Comparison of ENCODE assay signal across 27 cellular contexts in the genomic region with DNA sequence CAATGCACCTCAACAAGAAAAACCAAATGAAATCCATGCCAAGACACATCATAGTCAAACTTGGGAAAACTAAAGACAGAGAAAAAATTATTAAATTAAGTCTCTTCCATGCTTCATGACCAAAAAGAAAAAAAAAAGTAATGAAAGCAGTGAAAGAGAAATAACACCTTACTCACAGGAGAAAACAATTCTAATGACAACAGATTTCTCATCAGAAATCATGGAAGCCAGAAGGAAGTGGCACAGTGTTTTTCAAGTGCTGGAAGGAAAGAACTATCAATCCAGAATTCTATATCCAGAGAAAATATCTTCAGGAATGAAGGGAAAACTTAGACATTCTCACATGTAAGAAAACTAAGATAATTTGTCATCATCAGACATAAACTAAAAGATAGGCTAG.
DNase-seq lines count a peak whose midpoint lies in the region; ATAC-seq, FAIRE-seq and TF ChIP-seq lines count a peak whose summit lies in the region.
"Had no signal": no experiment of that assay in that cellular context is flagged by ENCODE, and none has a peak within 500 bp of the region (broad histone marks: within the 10 kb centered on the region; RNA-seq: fewer than 3 reads in every experiment).

No MANE protein-coding gene starts in this region.

- H3K4me3 ChIP-seq in mammary epithelial cell (replicated peaks in 1 of 3; ENCODE audit: insufficient read depth in 1 of 3, low read depth in 2 of 3, low read length in 3 of 3) = no peak overlapping the region
- H3K4me3 ChIP-seq in HEK293 (ENCODE audit: low read depth, low read length) = no peak overlapping the region
- no peak overlapping the region for H3K4me3 ChIP-seq in K562
- H3K4me3 ChIP-seq in mucosa of descending colon = no peak overlapping the region
- H3K4me3 ChIP-seq: A549, BLaER1 had no signal

- TF ChIP-seq POLR2A in K562 (conservative IDR thresholded peaks at IDR 0.05) = no peak

- H3K4me2 ChIP-seq in mammary epithelial cell (ENCODE audit: insufficient read depth, low read depth, low read length) = no peak overlapping the region
- no peak overlapping the region for H3K4me2 ChIP-seq in K562 (ENCODE audit: insufficient read depth, low read length)
- H3K4me2 ChIP-seq: A549, BLaER1 had no signal

- in situ Hi-C loops in mammary epithelial cell (cut with MboI; ENCODE audit: low sequenced_read_pairs in 2 of 2) = no loop called here
- in situ Hi-C loops in K562 (cut with MboI) = no loop called here

- H3K9me3 ChIP-seq in mammary epithelial cell (replicated peaks; ENCODE audit: insufficient read depth, low read length) = no peaks in the 10 kb centered on the region
- no peaks in the 10 kb centered on the region for H3K9me3 ChIP-seq in HEK293 (ENCODE audit: control insufficient read depth, insufficient read depth, low read depth, low read length)
- peaks cover 3% of the 10 kb centered on the region for H3K9me3 ChIP-seq in K562 (replicated peaks; ENCODE audit: control insufficient read depth, insufficient read depth, low read depth, low read length)
- peaks cover 8% of the 10 kb centered on the region for H3K9me3 ChIP-seq in mucosa of descending colon
- H3K9me3 ChIP-seq: A549, BE2C had no signal

- POLR2A ChIA-PET in MCF 10A (lab: Yijun Ruan, JAX) = interaction anchor here (1.0 to 1.1 kb wide), 2 partner anchors 9 to 11 kb away, joined by 3 read pairs; no protein-coding TSS in a partner anchor
- POLR2A ChIA-PET in HEK293 (lab: Yijun Ruan, JAX) = no interaction called here
- POLR2A ChIA-PET in WTC11 (lab: Charles Lee) = interaction anchor here (0.6 kb wide), 1 partner anchor 10 kb away, joined by 14 read pairs; no protein-coding TSS in a partner anchor
- POLR2A ChIA-PET in K562 (lab: Yijun Ruan, JAX) = interaction anchor here (0.6 to 2.1 kb wide), 2 partner anchors 9 to 295 kb away, joined by 3 to 7 read pairs; no protein-coding TSS in a partner anchor

- H3K27me3 ChIP-seq in mammary epithelial cell (ENCODE audit: insufficient read depth, low read length) (no peaks in the 10 kb centered on the region), K562 (ENCODE audit: control insufficient read depth in 2 of 2, insufficient read depth in 2 of 2, low read length in 2 of 2) (no peaks in the 10 kb centered on the region)
- H3K27me3 ChIP-seq: BE2C, BLaER1 had no signal

- H3K27me3 Mint-ChIP-seq in MCF 10A (ENCODE audit: insufficient read depth, unreplicated experiment) (no peaks in the 10 kb centered on the region), WTC11 (ENCODE audit: low read depth) (no peaks in the 10 kb centered on the region; the same call in 1 of the 2 replicates)

- intact Hi-C loops in MCF 10A (cut with micrococcal nuclease) (no loop called here), mammary epithelial cell (cut with micrococcal nuclease) (no loop called here), K562 (cut with micrococcal nuclease) (no loop called here), mucosa of descending colon (cut with DNase I, micrococcal nuclease) (no loop called here)

- no peaks in the 10 kb centered on the region for H3K9me1 ChIP-seq in K562 (ENCODE audit: control insufficient read depth, insufficient read depth, low read length)

- H3K9me3 Mint-ChIP-seq in MCF 10A (ENCODE audit: unreplicated experiment) (peaks cover 9% of the 10 kb centered on the region), WTC11 (peaks cover 20% of the 10 kb centered on the region)

- CTCF ChIA-PET in MCF 10A (lab: Yijun Ruan, JAX) (interaction anchor here (0.7 kb wide), 1 partner anchor 30 kb away, joined by 3 read pairs; no protein-coding TSS in a partner anchor), mammary epithelial cell (lab: Charles Lee; ENCODE audit: low non-redundant PET) (no interaction called here), HEK293 (lab: Yijun Ruan, JAX) (interaction anchor here (0.5 kb wide), 1 partner anchor 1278 kb away, joined by 3 read pairs; no protein-coding TSS in a partner anchor), WTC11 (lab: Charles Lee) (no interaction called here), K562 (lab: Yijun Ruan, JAX; ENCODE audit: low intra/inter-chr PET ratio) (no interaction called here)

- H3K36me3 ChIP-seq in mammary epithelial cell (ENCODE audit: insufficient read depth, low read length) (no peaks in the 10 kb centered on the region), HEK293 (ENCODE audit: control insufficient read depth in 2 of 2, insufficient read depth in 1 of 2, low read length in 2 of 2) (no peaks in the 10 kb centered on the region), K562 (ENCODE audit: control insufficient read depth, insufficient read depth, low read length) (no peaks in the 10 kb centered on the region), mucosa of descending colon (ENCODE audit: low read depth) (no peaks in the 10 kb centered on the region)
- H3K36me3 ChIP-seq: BE2C, BLaER1 had no signal

- peaks cover 6% of the 10 kb centered on the region for H3K36me3 Mint-ChIP-seq in MCF 10A (ENCODE audit: insufficient read depth, unreplicated experiment)
- H3K36me3 Mint-ChIP-seq in WTC11 = peaks cover 4% of the 10 kb centered on the region
- H3K36me3 Mint-ChIP-seq: CD14-positive monocyte had no signal

- TF ChIP-seq CTCF in MCF 10A (IDR thresholded peaks at IDR 0.05; ENCODE audit: unreplicated experiment) (no peak), mammary epithelial cell (conservative IDR thresholded peaks at IDR 0.05 in 1 of 2, IDR thresholded peaks at IDR 0.05 in 1 of 2; ENCODE audit: extremely low read depth in 1 of 2, insufficient read depth in 1 of 2, low read depth in 1 of 2, low read length in 2 of 2) (no peak), HEK293 (tag by site-specific recombination; IDR thresholded peaks at IDR 0.05) (no peak), WTC11 (IDR thresholded peaks at IDR 0.05) (no peak), K562 (IDR thresholded peaks at IDR 0.05 in 2 of 3, conservative IDR thresholded peaks at IDR 0.05 in 1 of 3; ENCODE audit: insufficient read depth in 2 of 3, low read depth in 1 of 3, low read length in 3 of 3) (no peak), mucosa of descending colon (IDR thresholded peaks at IDR 0.05) (no peak)

- no peaks in the 10 kb centered on the region for H3K4me1 ChIP-seq in mammary epithelial cell (ENCODE audit: insufficient read depth, low read length)
- no peaks in the 10 kb centered on the region for H3K4me1 ChIP-seq in HEK293 (ENCODE audit: control insufficient read depth, insufficient read depth, low read length)
- H3K4me1 ChIP-seq in K562 (replicated peaks in 1 of 2; ENCODE audit: control insufficient read depth in 2 of 2, insufficient read depth in 2 of 2, low read length in 2 of 2) = peaks cover 7 to 18% of the 10 kb centered on the region in 2 experiments; a peak in 3 of 5 replicates
- peaks cover 2% of the 10 kb centered on the region for H3K4me1 ChIP-seq in mucosa of descending colon (ENCODE audit: low read depth)
- H3K4me1 ChIP-seq: A549, BE2C had no signal

- dilution Hi-C loops in mammary epithelial cell (cut with HindIII; ENCODE audit: low sequenced_read_pairs) = no loop called here

- TF ChIP-seq EP300 in K562 (IDR thresholded peaks at IDR 0.05; ENCODE audit: low read length) = no peak

- H3K79me2 ChIP-seq in mammary epithelial cell (ENCODE audit: insufficient read depth, low read length) = no peaks in the 10 kb centered on the region
- H3K79me2 ChIP-seq in K562 (ENCODE audit: control insufficient read depth, insufficient read depth, low read length) = no peaks in the 10 kb centered on the region

- H3K9ac ChIP-seq in mammary epithelial cell (ENCODE audit: insufficient read depth, low read length) = no peak overlapping the region
- H3K9ac ChIP-seq in K562 (ENCODE audit: insufficient read depth in 1 of 2, low read depth in 2 of 2, low read length in 2 of 2) = no peak overlapping the region
- H3K9ac ChIP-seq: BLaER1 had no signal

- BruUV-seq in MCF 10A (replicated peaks; lab: Mats Ljungman, UMichigan) = no TSS peak
- no TSS peak for BruUV-seq in mammary epithelial cell (replicated peaks; lab: Mats Ljungman, UMichigan)
- BruUV-seq in K562 (replicated peaks; lab: Mats Ljungman, UMichigan) = no TSS peak

- H2AFZ ChIP-seq in mammary epithelial cell (ENCODE audit: low read depth, low read length) = no peak overlapping the region
- H2AFZ ChIP-seq in K562 (ENCODE audit: low read depth, low read length) = no peak overlapping the region

- H3K4me3 Mint-ChIP-seq in MCF 10A (ENCODE audit: unreplicated experiment) = no peak overlapping the region
- H3K4me3 Mint-ChIP-seq in WTC11 = no peak overlapping the region
- H3K4me3 Mint-ChIP-seq: CD14-positive monocyte; CD4-positive, alpha-beta memory T cell; CD4-positive, CD25-positive, alpha-beta regulatory T cell; CD8-positive, alpha-beta memory T cell had no signal

- H4K20me1 ChIP-seq in mammary epithelial cell (ENCODE audit: insufficient read depth, low read length) (no peaks in the 10 kb centered on the region), K562 (replicated peaks; ENCODE audit: control insufficient read depth, insufficient read depth, low read length) (no peaks in the 10 kb centered on the region)
- H4K20me1 ChIP-seq: BLaER1 had no signal

- no peaks in the 10 kb centered on the region for H3K4me1 Mint-ChIP-seq in MCF 10A (ENCODE audit: insufficient read depth, unreplicated experiment)
- H3K4me1 Mint-ChIP-seq in WTC11 = no peaks in the 10 kb centered on the region
- H3K4me1 Mint-ChIP-seq: CD14-positive monocyte; CD4-positive, alpha-beta memory T cell; CD4-positive, CD25-positive, alpha-beta regulatory T cell; CD8-positive, alpha-beta memory T cell had no signal

- H3K27ac Mint-ChIP-seq in MCF 10A (ENCODE audit: low read depth, unreplicated experiment) (peak overlapping the region; percentile 42), WTC11 (no peak overlapping the region)
- H3K27ac Mint-ChIP-seq: CD14-positive monocyte; CD4-positive, CD25-positive, alpha-beta regulatory T cell; CD8-positive, alpha-beta memory T cell had no signal

- DNase-seq in MCF 10A (ENCODE audit: unreplicated experiment) = no peak
- no peak for DNase-seq in mammary epithelial cell
- no peak for DNase-seq in WTC11 (ENCODE audit: low spot score)
- no peak for DNase-seq in K562 (ENCODE audit: extremely low read depth in 1 of 4, low spot score in 3 of 4)
- DNase-seq in NCI-H446 (lab: John Stamatoyannopoulos, UW) = no peak
- no peak for DNase-seq in Kasumi-1 (lab: John Stamatoyannopoulos, UW)
- DNase-seq in mucosa of descending colon = no peak
- DNase-seq: BE2C; C1 segment of cervical spinal cord; CD4-positive, alpha-beta memory T cell; CD4-positive, CD25-positive, alpha-beta regulatory T cell; CD8-positive, alpha-beta memory T cell; COR-L47; DMS 273 treated with DMSO at 0.1 percent for 48 hours; DMS153; DMS53; DMS79; DND-41; EL; GDM1 had no signal

- no peak for TF ChIP-seq RAD21 in K562 (CRISPR knock-in tag; conservative IDR thresholded peaks at IDR 0.05 in 1 of 2, IDR thresholded peaks at IDR 0.05 in 1 of 2)

- no peak overlapping the region for H3K27ac ChIP-seq in mammary epithelial cell (ENCODE audit: insufficient read depth, low read depth, low read length)
- H3K27ac ChIP-seq in HEK293 (ENCODE audit: extremely low read depth, low read depth, low read length) = no peak overlapping the region
- H3K27ac ChIP-seq in K562 (ENCODE audit: extremely low read depth, low read depth, low read length) = no peak overlapping the region
- H3K27ac ChIP-seq: 22Rv1, A549, BLaER1 had no signal

- ATAC-seq in WTC11 (no peak), K562 (no peak), mucosa of descending colon (no peak)
- ATAC-seq: A549 had no signal

- no peak for FAIRE-seq in K562 (lab: Jason Lieb, UNC)
- FAIRE-seq: A549, GM12891, GM19239 had no signal

TF ChIP-seq in K562, 482 proteins besides CTCF, POLR2A, EP300 and RAD21 (continues in another document):
- TF ChIP-seq HDAC1 (IDR thresholded peaks at IDR 0.05) = peak in 1 of 2 experiments; percentile 94; a peak in 2 of 4 replicates

Comparison
In these comparisons a context has a peak if more than half of its experiments do, and no peak if none do; other contexts are left out.
1. CTCF ChIA-PET loops: an anchor here in MCF 10A (0.7 kb wide) and HEK293 (0.5 kb wide); none called in mammary epithelial cell, WTC11 and K562.